Comparison of ENCODE assay signal across 9 cellular contexts in the genomic region with DNA sequence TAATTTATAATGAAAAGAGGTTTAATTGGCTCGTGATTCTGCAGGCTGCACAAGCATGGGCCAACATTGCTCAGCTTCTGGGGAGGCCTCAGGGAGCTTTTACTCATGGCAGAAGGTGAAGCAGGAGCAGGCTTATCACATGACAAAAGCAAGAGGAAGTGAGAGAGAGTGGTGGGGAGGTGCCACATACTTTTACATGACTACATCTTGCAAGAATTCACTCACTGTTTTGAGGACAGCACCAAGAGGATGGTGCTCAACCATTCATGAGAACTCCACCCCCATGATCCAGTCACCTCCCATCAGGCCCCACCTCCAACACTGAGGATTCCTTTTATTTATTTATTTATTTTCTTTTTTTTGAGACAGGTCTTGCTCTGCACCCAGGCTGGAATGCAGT. TPM values are rescaled to one million over a fixed set of nuclear protein-coding genes. Genes with fewer than 3 reads are reported as not detected.
DNase-seq lines count a peak whose midpoint lies in the region; ATAC-seq, FAIRE-seq and TF ChIP-seq lines count a peak whose summit lies in the region.
"Had no signal": no experiment of that assay in that cellular context is flagged by ENCODE, and none has a peak within 500 bp of the region (broad histone marks: within the 10 kb centered on the region; RNA-seq: fewer than 3 reads in every experiment).

No MANE protein-coding gene starts in this region.

- DNase-seq in AG10803 (ENCODE audit: low read depth), result peak; percentile 86
- peak; percentile 46 for DNase-seq in HFF-Myc (ENCODE audit: extremely low read depth, low read depth)
- peak; percentile 36 for DNase-seq in SK-MEL-5 (ENCODE audit: low read depth, low spot score)
- peak; percentile 83 for DNase-seq in glomerular visceral epithelial cell (ENCODE audit: extremely low spot score)
- no peak for DNase-seq in D721Med (ENCODE audit: insufficient read length, low spot score)
- DNase-seq in kidney, result no peak

- no peaks in the 10 kb centered on the region for H3K36me3 ChIP-seq in kidney (ENCODE audit: control insufficient read depth in 1 of 2, insufficient read depth in 2 of 2, low read length in 2 of 2)

- ATAC-seq in HG02973 (IDR thresholded peaks at IDR 0.05; ENCODE audit: unreplicated experiment) (no peak), GM19324 (IDR thresholded peaks at IDR 0.05; ENCODE audit: low FRiP score, unreplicated experiment) (no peak)

- no peak overlapping the region for H3K27ac ChIP-seq in kidney (ENCODE audit: low read depth in 2 of 2, low read length in 2 of 2)

- TF ChIP-seq CTCF in AG10803 (conservative IDR thresholded peaks at IDR 0.05; ENCODE audit: low read length) (no peak), HFF-Myc (IDR thresholded peaks at IDR 0.05; ENCODE audit: low read depth, low read length, missing control alignments) (no peak), D721Med (IDR thresholded peaks at IDR 0.05; ENCODE audit: insufficient read depth, missing control alignments) (no peak), kidney (IDR thresholded peaks at IDR 0.05; ENCODE audit: borderline replicate concordance, extremely low read depth, insufficient read depth) (no peak)

- FAIRE-seq in D721Med (lab: Jason Lieb, UNC) (no peak), kidney (lab: Jason Lieb, UNC) (no peak)
- FAIRE-seq: TTC549 had no signal

- H3K9ac ChIP-seq in kidney (ENCODE audit: low read length in 2 of 2), result no peak overlapping the region

- intact Hi-C loops in kidney (cut with DNase I), result no loop called here

- H3K4me3 ChIP-seq in AG10803 (ENCODE audit: low read length), result no peak overlapping the region
- H3K4me3 ChIP-seq in HFF-Myc (replicated peaks; ENCODE audit: low read depth, low read length), result no peak overlapping the region
- H3K4me3 ChIP-seq in kidney (ENCODE audit: low read length in 2 of 2), result no peak overlapping the region

- peaks cover 0 to 3% of the 10 kb centered on the region in 2 donors for H3K4me1 ChIP-seq in kidney (ENCODE audit: control insufficient read depth in 1 of 2, insufficient read depth in 1 of 2, low read depth in 1 of 2, low read length in 2 of 2)

- H3K9me3 ChIP-seq in kidney (ENCODE audit: control insufficient read depth in 1 of 2, low read length in 2 of 2), result no peaks in the 10 kb centered on the region

- in situ Hi-C loops in SK-MEL-5 (cut with HindIII; ENCODE audit: low pct_unique_long_range_greater_than_20kb, low sequenced_read_pairs), result no loop called here

RNA-seq across cellular contexts. Expression of gene PLEKHM2, which starts 5.5 kb away (rescaled TPM):
- 37.6 TPM in 2 replicates for total RNA-seq in SK-MEL-5 (2014; rRNA removed; shearing (Covaris generic))
- 73.9 and 86.0 TPM in 2 replicates for polyA plus RNA-seq in SK-MEL-5 (2015; cell fraction: cytosol; rRNA removed)
- polyA plus RNA-seq in SK-MEL-5 (2015; cell fraction: nucleus; rRNA removed), result 178 and 181 TPM in 2 replicates
- total RNA-seq in kidney, result 65.7 TPM
- polyA plus RNA-seq in kidney (ENCODE audit: insufficient read depth, low read depth, low replicate concordance), result 21.7 TPM

RNA-seq across cellular contexts. Expression of gene SLC25A34, which starts 57.5 kb away (rescaled TPM):
- total RNA-seq in SK-MEL-5 (2014; rRNA removed; shearing (Covaris generic)), result 0.40 and 1.3 TPM in 2 replicates
- 0.09 and 0.21 TPM in 2 replicates for polyA plus RNA-seq in SK-MEL-5 (2015; cell fraction: cytosol; rRNA removed)
- 2.7 and 3.1 TPM in 2 replicates for polyA plus RNA-seq in SK-MEL-5 (2015; cell fraction: nucleus; rRNA removed)
- total RNA-seq in kidney, result 1.5 TPM
- 12.2 TPM for polyA plus RNA-seq in kidney (ENCODE audit: insufficient read depth, low read depth, low replicate concordance)

Comparison
In these comparisons a context has a peak if more than half of its experiments do, and no peak if none do; other contexts are left out.
1. DNase-seq: peak in AG10803 (single experiment), HFF-Myc (single experiment), SK-MEL-5 (single experiment) and glomerular visceral epithelial cell (single experiment); none in D721Med (single experiment) and kidney (single experiment).